ENCODE assay signal across 10 cellular contexts in genomic region chr12:120266180-120266535, GRCh38. TPM values are rescaled to one million over a fixed set of nuclear protein-coding genes. Genes with fewer than 3 reads are reported as not detected.
DNase-seq lines count a peak whose midpoint lies in the region; ATAC-seq lines count a peak whose summit lies in the region.
"Had no signal": no experiment of that assay in that cellular context is flagged by ENCODE, and none has a peak within 500 bp of the region (broad histone marks: within the 10 kb centered on the region; RNA-seq: fewer than 3 reads in every experiment).

No MANE protein-coding gene starts in this region.

- DNase-seq in stimulated activated naive CD8-positive, alpha-beta T cell treated with anti-CD3 and anti-CD28 coated beads, Interleukin-15, Interleukin-2, amounts not matched to agents 100 U/mL and 50 U/mL, for 24 hours: no peak
- no peak for DNase-seq in activated T-helper 1 cell treated with anti-CD3 and anti-CD28 coated beads, Interleukin-12 subunit alpha, Interleukin-12 subunit beta, Interleukin-2, Interleukin-4 antibody, amounts not matched to agents 30 ng/mL and 10 ng/mL and 1 ng/mL, durations not matched to agents 14 hours and 24 hours and 36 hours (ENCODE audit: low spot score)
- DNase-seq in naive B cell (no peak), NCI-H446 treated with DMSO at 0.1 percent for 48 hours (lab: John Stamatoyannopoulos, UW) (no peak), NCI-H510A (lab: John Stamatoyannopoulos, UW) (no peak), NCI-H187 treated with DMSO at 0.1 percent for 48 hours (lab: John Stamatoyannopoulos, UW) (no peak), sciatic nerve (ENCODE audit: low spot score) (no peak)

- H3K27me3 Mint-ChIP-seq in stimulated activated naive CD8-positive, alpha-beta T cell treated with anti-CD3 and anti-CD28 coated beads, Interleukin-15, Interleukin-2, amounts not matched to agents 100 ng/mL and 50 ng/mL, for 24 hours: no peaks in the 10 kb centered on the region
- H3K27me3 Mint-ChIP-seq in activated T-helper 1 cell treated with anti-CD3 and anti-CD28 coated beads, Interleukin-12 subunit alpha, Interleukin-12 subunit beta, Interleukin-2, Interleukin-4 antibody, amounts not matched to agents 30 ng/mL and 10 ng/mL and 1 ng/mL, durations not matched to agents 14 hours and 24 hours and 36 hours (ENCODE audit: insufficient read depth): no peaks in the 10 kb centered on the region
- peaks cover 29 to 60% (median 48%) of the 10 kb centered on the region in 3 donors for H3K27me3 Mint-ChIP-seq in naive B cell

- peaks cover 41% of the 10 kb centered on the region for H3K4me1 Mint-ChIP-seq in stimulated activated naive CD8-positive, alpha-beta T cell treated with anti-CD3 and anti-CD28 coated beads, Interleukin-15, Interleukin-2, amounts not matched to agents 100 ng/mL and 50 ng/mL, for 24 hours (ENCODE audit: low read depth)
- peaks cover 46% of the 10 kb centered on the region for H3K4me1 Mint-ChIP-seq in activated T-helper 1 cell treated with anti-CD3 and anti-CD28 coated beads, Interleukin-12 subunit alpha, Interleukin-12 subunit beta, Interleukin-2, Interleukin-4 antibody, amounts not matched to agents 30 ng/mL and 10 ng/mL and 1 ng/mL, durations not matched to agents 14 hours and 24 hours and 36 hours (ENCODE audit: low read depth)
- peaks cover 20 to 31% (median 25%) of the 10 kb centered on the region in 3 donors for H3K4me1 Mint-ChIP-seq in naive B cell

- H3K36me3 Mint-ChIP-seq in stimulated activated naive CD8-positive, alpha-beta T cell treated with anti-CD3 and anti-CD28 coated beads, Interleukin-15, Interleukin-2, amounts not matched to agents 100 ng/mL and 50 ng/mL, for 24 hours (ENCODE audit: low read depth): no peaks in the 10 kb centered on the region
- H3K36me3 Mint-ChIP-seq in activated T-helper 1 cell treated with anti-CD3 and anti-CD28 coated beads, Interleukin-12 subunit alpha, Interleukin-12 subunit beta, Interleukin-2, Interleukin-4 antibody, amounts not matched to agents 30 ng/mL and 10 ng/mL and 1 ng/mL, durations not matched to agents 14 hours and 24 hours and 36 hours (ENCODE audit: low read depth): peaks cover 6% of the 10 kb centered on the region
- H3K36me3 Mint-ChIP-seq in naive B cell: no peaks in the 10 kb centered on the region

- H3K27ac Mint-ChIP-seq in stimulated activated naive CD8-positive, alpha-beta T cell treated with anti-CD3 and anti-CD28 coated beads, Interleukin-15, Interleukin-2, amounts not matched to agents 100 ng/mL and 50 ng/mL, for 24 hours: peak overlapping the region; percentile 59
- H3K27ac Mint-ChIP-seq in activated T-helper 1 cell treated with anti-CD3 and anti-CD28 coated beads, Interleukin-12 subunit alpha, Interleukin-12 subunit beta, Interleukin-2, Interleukin-4 antibody, amounts not matched to agents 30 ng/mL and 10 ng/mL and 1 ng/mL, durations not matched to agents 14 hours and 24 hours and 36 hours: peak overlapping the region; percentile 97
- H3K27ac Mint-ChIP-seq in naive B cell: peak overlapping the region in 1 of 6 donors; percentile 29

- H3K4me3 Mint-ChIP-seq in stimulated activated naive CD8-positive, alpha-beta T cell treated with anti-CD3 and anti-CD28 coated beads, Interleukin-15, Interleukin-2, amounts not matched to agents 100 ng/mL and 50 ng/mL, for 24 hours: peak overlapping the region; percentile 81
- H3K4me3 Mint-ChIP-seq in activated T-helper 1 cell treated with anti-CD3 and anti-CD28 coated beads, Interleukin-12 subunit alpha, Interleukin-12 subunit beta, Interleukin-2, Interleukin-4 antibody, amounts not matched to agents 30 ng/mL and 10 ng/mL and 1 ng/mL, durations not matched to agents 14 hours and 24 hours and 36 hours: peak overlapping the region; percentile 92
- peak overlapping the region; percentile 74 to 94 (median 87) for H3K4me3 Mint-ChIP-seq in naive B cell

- ATAC-seq in stimulated activated naive CD8-positive, alpha-beta T cell treated with anti-CD3 and anti-CD28 coated beads, Interleukin-15, Interleukin-2, amounts not matched to agents 100 U/mL and 50 U/mL, for 24 hours: no peak
- ATAC-seq in naive B cell (ENCODE audit: low read depth in 2 of 2) (no peak), sciatic nerve (no peak)

- H3K9me3 Mint-ChIP-seq in stimulated activated naive CD8-positive, alpha-beta T cell treated with anti-CD3 and anti-CD28 coated beads, Interleukin-15, Interleukin-2, amounts not matched to agents 100 ng/mL and 50 ng/mL, for 24 hours: no peaks in the 10 kb centered on the region
- H3K9me3 Mint-ChIP-seq in activated T-helper 1 cell treated with anti-CD3 and anti-CD28 coated beads, Interleukin-12 subunit alpha, Interleukin-12 subunit beta, Interleukin-2, Interleukin-4 antibody, amounts not matched to agents 30 ng/mL and 10 ng/mL and 1 ng/mL, durations not matched to agents 14 hours and 24 hours and 36 hours: no peaks in the 10 kb centered on the region
- H3K9me3 Mint-ChIP-seq in naive B cell: no peaks in the 10 kb centered on the region

- intact Hi-C loops in activated T-helper 1 cell treated with anti-CD3 and anti-CD28 coated beads, Interleukin-12 subunit alpha, Interleukin-12 subunit beta, Interleukin-2, Interleukin-4 antibody, amounts not matched to agents 30 ng/mL and 10 ng/mL and 1 ng/mL, durations not matched to agents 14 hours and 24 hours and 36 hours (cut with micrococcal nuclease): loop anchor here (1.0 kb wide), 1 partner anchor 25 kb away; the partner anchor contains the start of gene RNU4-2
- intact Hi-C loops in sciatic nerve (cut with DNase I): loop anchor here (5.0 kb wide), 1 partner anchor 39 kb away; no protein-coding TSS in a partner anchor

RNA-seq across cellular contexts. Expression of gene PXN, which starts 0.6 kb away (rescaled TPM):
- total RNA-seq in activated T-helper 1 cell treated with anti-CD3 and anti-CD28 coated beads, Interleukin-12 subunit alpha, Interleukin-12 subunit beta, Interleukin-2, Interleukin-4 antibody, amounts not matched to agents 30 ng/mL and 10 ng/mL and 1 ng/mL, durations not matched to agents 14 hours and 24 hours and 36 hours: 53.0 and 57.7 TPM in 2 replicates
- 1 to 10 TPM in 5 of 6 donors, under 1 TPM in 1; 0.95 to 6.0 (median 3.7) TPM for polyA plus RNA-seq in naive B cell (ENCODE audit: low read depth in 6 of 6)
- total RNA-seq in sciatic nerve: 183 TPM

RNA-seq across cellular contexts. Expression of gene RNU4-2, which starts 25.5 kb away (rescaled TPM):
- 5,055 and 7,832 TPM in 2 replicates for total RNA-seq in activated T-helper 1 cell treated with anti-CD3 and anti-CD28 coated beads, Interleukin-12 subunit alpha, Interleukin-12 subunit beta, Interleukin-2, Interleukin-4 antibody, amounts not matched to agents 30 ng/mL and 10 ng/mL and 1 ng/mL, durations not matched to agents 14 hours and 24 hours and 36 hours
- polyA plus RNA-seq in naive B cell (ENCODE audit: low read depth in 6 of 6): 100 to 1,000 TPM in 1 of 6 donors, 10 to 100 TPM in 1, not detected in 4; 82.0 to 107 TPM
- total RNA-seq in sciatic nerve: 15,390 TPM
- polyA plus RNA-seq: BJ, stomach had no signal

RNA-seq across cellular contexts. Expression of gene RNU4-1, which starts 26.9 kb away (rescaled TPM):
- total RNA-seq in activated T-helper 1 cell treated with anti-CD3 and anti-CD28 coated beads, Interleukin-12 subunit alpha, Interleukin-12 subunit beta, Interleukin-2, Interleukin-4 antibody, amounts not matched to agents 30 ng/mL and 10 ng/mL and 1 ng/mL, durations not matched to agents 14 hours and 24 hours and 36 hours: 2,369 and 3,474 TPM in 2 replicates
- polyA plus RNA-seq in naive B cell (ENCODE audit: low read depth in 6 of 6): not detected
- 1,748 TPM for total RNA-seq in sciatic nerve
- polyA plus RNA-seq: BJ, stomach had no signal

RNA-seq across cellular contexts. Expression of gene SIRT4, which starts 36.0 kb away (rescaled TPM):
- 1.0 and 1.7 TPM in 2 replicates for total RNA-seq in activated T-helper 1 cell treated with anti-CD3 and anti-CD28 coated beads, Interleukin-12 subunit alpha, Interleukin-12 subunit beta, Interleukin-2, Interleukin-4 antibody, amounts not matched to agents 30 ng/mL and 10 ng/mL and 1 ng/mL, durations not matched to agents 14 hours and 24 hours and 36 hours
- polyA plus RNA-seq in naive B cell (ENCODE audit: low read depth in 6 of 6): 1 to 10 TPM; 1.3 to 4.3 (median 1.4) TPM
- total RNA-seq in sciatic nerve: 0.76 TPM
